In the genomic region with DNA sequence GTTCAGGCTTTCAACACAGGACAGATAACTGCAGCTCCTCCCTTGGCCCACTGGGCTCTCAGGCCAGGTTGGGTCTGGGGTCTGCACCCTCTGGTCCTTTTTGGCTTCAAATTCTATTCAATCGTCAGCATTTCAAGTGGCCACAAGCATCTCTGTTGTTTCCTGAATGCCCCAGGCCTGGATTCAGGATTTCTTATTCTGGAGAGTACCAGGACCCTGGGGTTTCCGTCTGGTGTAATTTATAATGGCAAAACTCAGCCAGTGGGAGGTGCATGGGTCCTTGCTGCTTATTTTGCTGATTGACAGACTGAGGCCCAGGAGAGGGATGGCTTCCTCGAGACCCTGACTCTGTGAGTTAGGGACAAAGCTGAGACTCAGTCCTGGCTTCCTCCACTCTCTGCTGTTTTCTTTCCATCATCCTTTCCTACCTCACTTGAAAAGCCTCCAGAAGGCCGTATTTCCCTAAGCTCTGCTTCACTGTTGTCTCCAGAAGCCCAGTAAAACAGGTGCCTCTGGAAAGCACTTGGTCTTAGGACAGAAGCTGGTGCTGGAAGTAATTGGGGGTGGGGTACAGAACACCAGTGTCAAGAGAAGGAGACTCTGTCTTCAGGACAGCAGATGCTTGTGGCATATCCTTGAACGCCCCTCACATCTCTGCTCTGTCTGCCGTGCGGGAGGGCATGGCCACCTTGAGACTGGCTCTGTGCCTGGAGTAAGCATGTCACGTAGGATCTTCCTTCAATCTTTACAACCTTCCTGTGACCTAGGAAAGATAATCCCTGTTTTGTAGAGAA, we compare ENCODE assay signal across 9 cellular contexts. TPM values are rescaled to one million over a fixed set of nuclear protein-coding genes. Genes with fewer than 3 reads are reported as not detected.
A peak's percentile ranks its signal among the peaks of the same experiment; 100 is the strongest.
DNase-seq lines count a peak whose midpoint lies in the region; ATAC-seq and TF ChIP-seq lines count a peak whose summit lies in the region.
"Had no signal": no experiment of that assay in that cellular context is flagged by ENCODE, and none has a peak within 500 bp of the region (broad histone marks: within the 10 kb centered on the region; RNA-seq: fewer than 3 reads in every experiment).

No MANE protein-coding gene starts in this region.

- H3K9me3 Mint-ChIP-seq in CD14-positive monocyte, result peaks cover 0 to 6% (median 0%) of the 10 kb centered on the region in 7 donors
- H3K9me3 Mint-ChIP-seq in osteocyte (ENCODE audit: unreplicated experiment), result peaks cover 11% of the 10 kb centered on the region

- H3K27ac Mint-ChIP-seq in CD14-positive monocyte (peak overlapping the region; percentile 94 to 99 (median 97)), osteocyte (ENCODE audit: unreplicated experiment) (peak overlapping the region; percentile 73)

- TF ChIP-seq EP300 in esophagus muscularis mucosa (IDR thresholded peaks at IDR 0.05), result no peak

- H3K36me3 Mint-ChIP-seq in CD14-positive monocyte (peaks cover 57% of the 10 kb centered on the region in 2 donors), osteocyte (ENCODE audit: unreplicated experiment) (peaks cover 12% of the 10 kb centered on the region)

- TF ChIP-seq CTCF in CD14-positive monocyte (IDR thresholded peaks at IDR 0.05) (no peak), VCaP (conservative IDR thresholded peaks at IDR 0.05) (no peak), esophagus muscularis mucosa (IDR thresholded peaks at IDR 0.05) (no peak), osteocyte (IDR thresholded peaks at IDR 0.05) (no peak), GM13976 (IDR thresholded peaks at IDR 0.05; ENCODE audit: borderline replicate concordance, control extremely low read depth, extremely low read depth, insufficient read depth, missing control alignments) (no peak)

- H3K4me3 ChIP-seq in esophagus muscularis mucosa, result no peak overlapping the region

- no peak for ATAC-seq in GM21381 (IDR thresholded peaks at IDR 0.05; ENCODE audit: unreplicated experiment)

- DNase-seq in CD14-positive monocyte (ENCODE audit: low spot score) (peak; percentile 23), esophagus muscularis mucosa (ENCODE audit: extremely low spot score) (no peak), osteocyte (ENCODE audit: extremely low spot score, unreplicated experiment) (no peak), DMS 273 treated with DMSO at 0.1 percent for 48 hours (lab: John Stamatoyannopoulos, UW) (no peak), GM13976 (ENCODE audit: low spot score) (no peak)
- DNase-seq in central memory CD4-positive, alpha-beta T cell, result no peak
- DNase-seq: NCI-H2029 had no signal

- H3K4me3 Mint-ChIP-seq in CD14-positive monocyte (peak overlapping the region; percentile 45 to 85), osteocyte (ENCODE audit: unreplicated experiment) (no peak overlapping the region)

- intact Hi-C loops in CD14-positive monocyte (cut with micrococcal nuclease) (loop anchor here in 1 of 2 donors (2.0 kb wide), 1 partner anchor 13 kb away; no protein-coding TSS in a partner anchor), esophagus muscularis mucosa (cut with DNase I) (loop anchor here (2.0 kb wide), 1 partner anchor 43 kb away; a partner anchor contains a TSS)

- 68% methylated on average over 8 of the region's 8 CpGs for WGBS in esophagus muscularis mucosa

- H3K27me3 Mint-ChIP-seq in CD14-positive monocyte (ENCODE audit: low read depth in 3 of 3) (no peaks in the 10 kb centered on the region), osteocyte (ENCODE audit: unreplicated experiment) (no peaks in the 10 kb centered on the region)

- TF ChIP-seq POLR2A in esophagus muscularis mucosa (IDR thresholded peaks at IDR 0.05; ENCODE audit: low read depth), result no peak

- peaks cover 99% of the 10 kb centered on the region for H3K4me1 Mint-ChIP-seq in CD14-positive monocyte
- H3K4me1 Mint-ChIP-seq in osteocyte (ENCODE audit: unreplicated experiment), result peaks cover 67% of the 10 kb centered on the region

- peaks cover 85 to 100% (median 94%) of the 10 kb centered on the region in 4 donors for H3K4me1 ChIP-seq in esophagus muscularis mucosa

- no peaks in the 10 kb centered on the region for H3K27me3 ChIP-seq in esophagus muscularis mucosa

- in situ Hi-C loops in GM13976 (cut with MboI; ENCODE audit: low sequenced_read_pairs, unreplicated experiment), result no loop called here

- no peaks in the 10 kb centered on the region for H3K9me3 ChIP-seq in esophagus muscularis mucosa

- H3K27ac ChIP-seq in VCaP, result peak overlapping the region; percentile 99
- H3K27ac ChIP-seq in esophagus muscularis mucosa (replicated peaks in 1 of 4), result peak overlapping the region; percentile 74 to 80 (median 78)

- H3K36me3 ChIP-seq in esophagus muscularis mucosa, result peaks cover 0 to 7% (median 0%) of the 10 kb centered on the region in 4 donors

RNA-seq across cellular contexts. Expression of a gene that starts 39.5 kb away (rescaled TPM):
- not detected for polyA plus RNA-seq in CD14-positive monocyte
- total RNA-seq in esophagus muscularis mucosa (under 1 TPM in 2 of 4 donors, not detected in 2; 0.26 to 0.42 TPM), osteocyte (not detected in 2 replicates)

RNA-seq across cellular contexts. Expression of a gene that starts 44.1 kb away (rescaled TPM):
- polyA plus RNA-seq in CD14-positive monocyte, result 100 to 1,000 TPM; 123 to 160 TPM
- total RNA-seq in esophagus muscularis mucosa (10 to 100 TPM; 17.9 to 50.5 (median 38.4) TPM), osteocyte (50.7 and 51.4 TPM in 2 replicates)
